ENCODE assay signal across 2 cellular contexts in the genomic region with DNA sequence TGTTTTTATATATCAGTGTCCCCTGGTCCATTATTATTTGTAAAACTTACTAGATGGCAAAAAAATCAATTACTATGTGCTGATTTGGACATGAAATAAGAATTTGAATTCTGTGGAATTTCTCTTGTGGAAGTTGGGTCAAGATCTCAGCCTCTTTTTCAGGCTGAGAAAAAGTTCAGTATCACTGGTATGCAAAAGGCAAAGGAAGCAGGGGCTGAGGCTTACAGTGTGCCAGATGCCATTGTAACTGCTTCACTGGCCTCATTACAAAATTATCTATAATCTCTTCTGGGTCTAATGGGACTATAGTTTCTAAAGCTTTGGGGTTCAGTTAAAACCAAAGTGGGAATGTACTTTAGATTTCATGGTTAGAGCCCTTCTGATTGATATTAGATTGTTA.
TF ChIP-seq lines count a peak whose summit lies in the region.

No MANE protein-coding gene starts in this region.

TF ChIP-seq in SK-N-SH, 30 proteins besides CTCF, POLR2A, EP300 and RAD21 (continued from another document):
- TF ChIP-seq, protein P1, sequence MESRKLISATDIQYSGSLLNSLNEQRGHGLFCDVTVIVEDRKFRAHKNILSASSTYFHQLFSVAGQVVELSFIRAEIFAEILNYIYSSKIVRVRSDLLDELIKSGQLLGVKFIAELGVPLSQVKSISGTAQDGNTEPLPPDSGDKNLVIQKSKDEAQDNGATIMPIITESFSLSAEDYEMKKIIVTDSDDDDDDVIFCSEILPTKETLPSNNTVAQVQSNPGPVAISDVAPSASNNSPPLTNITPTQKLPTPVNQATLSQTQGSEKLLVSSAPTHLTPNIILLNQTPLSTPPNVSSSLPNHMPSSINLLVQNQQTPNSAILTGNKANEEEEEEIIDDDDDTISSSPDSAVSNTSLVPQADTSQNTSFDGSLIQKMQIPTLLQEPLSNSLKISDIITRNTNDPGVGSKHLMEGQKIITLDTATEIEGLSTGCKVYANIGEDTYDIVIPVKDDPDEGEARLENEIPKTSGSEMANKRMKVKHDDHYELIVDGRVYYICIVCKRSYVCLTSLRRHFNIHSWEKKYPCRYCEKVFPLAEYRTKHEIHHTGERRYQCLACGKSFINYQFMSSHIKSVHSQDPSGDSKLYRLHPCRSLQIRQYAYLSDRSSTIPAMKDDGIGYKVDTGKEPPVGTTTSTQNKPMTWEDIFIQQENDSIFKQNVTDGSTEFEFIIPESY (IDR thresholded peaks at IDR 0.05; ENCODE audit: borderline replicate concordance, low read depth), result no peak
- TF ChIP-seq TAF1 (IDR thresholded peaks at IDR 0.05; ENCODE audit: borderline replicate concordance, low read depth, low read length) (no peak), GATA2 (CRISPR knock-in tag; IDR thresholded peaks at IDR 0.05) (no peak), RFX5 (IDR thresholded peaks at IDR 0.05; ENCODE audit: low read length) (no peak), FOXJ3 (CRISPR knock-in tag; IDR thresholded peaks at IDR 0.05) (no peak), POLR2AphosphoS5 (IDR thresholded peaks at IDR 0.05; ENCODE audit: low read depth, low read length) (no peak)

TF ChIP-seq in SK-N-SH treated with all-trans-retinoic acid at 6 μM for 48 hours, 23 proteins besides CTCF, POLR2A, EP300 and RAD21 (continued from another document):
- TF ChIP-seq ZC3H10 (CRISPR knock-in tag; IDR thresholded peaks at IDR 0.05) (no peak), RARB (CRISPR knock-in tag; IDR thresholded peaks at IDR 0.05) (no peak), GLIS3 (CRISPR knock-in tag; IDR thresholded peaks at IDR 0.05) (no peak), ZNF70 (CRISPR knock-in tag; IDR thresholded peaks at IDR 0.05) (no peak), ZFP30 (CRISPR knock-in tag; IDR thresholded peaks at IDR 0.05) (no peak), CSDC2 (CRISPR knock-in tag; IDR thresholded peaks at IDR 0.05) (no peak), BACH2 (CRISPR knock-in tag; IDR thresholded peaks at IDR 0.05; ENCODE audit: borderline replicate concordance) (no peak), PPARA (CRISPR knock-in tag; IDR thresholded peaks at IDR 0.05; ENCODE audit: borderline replicate concordance) (no peak), ZFP3 (CRISPR knock-in tag; IDR thresholded peaks at IDR 0.05) (no peak), ESRRG (CRISPR knock-in tag; IDR thresholded peaks at IDR 0.05) (no peak), TCF4 (CRISPR knock-in tag; IDR thresholded peaks at IDR 0.05; ENCODE audit: borderline replicate concordance) (no peak), ZNF8 (CRISPR knock-in tag; IDR thresholded peaks at IDR 0.05) (no peak), TOX (CRISPR knock-in tag; IDR thresholded peaks at IDR 0.05; ENCODE audit: borderline replicate concordance) (no peak)
- TF ChIP-seq, protein P2, sequence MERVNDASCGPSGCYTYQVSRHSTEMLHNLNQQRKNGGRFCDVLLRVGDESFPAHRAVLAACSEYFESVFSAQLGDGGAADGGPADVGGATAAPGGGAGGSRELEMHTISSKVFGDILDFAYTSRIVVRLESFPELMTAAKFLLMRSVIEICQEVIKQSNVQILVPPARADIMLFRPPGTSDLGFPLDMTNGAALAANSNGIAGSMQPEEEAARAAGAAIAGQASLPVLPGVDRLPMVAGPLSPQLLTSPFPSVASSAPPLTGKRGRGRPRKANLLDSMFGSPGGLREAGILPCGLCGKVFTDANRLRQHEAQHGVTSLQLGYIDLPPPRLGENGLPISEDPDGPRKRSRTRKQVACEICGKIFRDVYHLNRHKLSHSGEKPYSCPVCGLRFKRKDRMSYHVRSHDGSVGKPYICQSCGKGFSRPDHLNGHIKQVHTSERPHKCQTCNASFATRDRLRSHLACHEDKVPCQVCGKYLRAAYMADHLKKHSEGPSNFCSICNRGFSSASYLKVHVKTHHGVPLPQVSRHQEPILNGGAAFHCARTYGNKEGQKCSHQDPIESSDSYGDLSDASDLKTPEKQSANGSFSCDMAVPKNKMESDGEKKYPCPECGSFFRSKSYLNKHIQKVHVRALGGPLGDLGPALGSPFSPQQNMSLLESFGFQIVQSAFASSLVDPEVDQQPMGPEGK (CRISPR knock-in tag; IDR thresholded peaks at IDR 0.05; ENCODE audit: borderline replicate concordance), result no peak
- TF ChIP-seq, protein P3, sequence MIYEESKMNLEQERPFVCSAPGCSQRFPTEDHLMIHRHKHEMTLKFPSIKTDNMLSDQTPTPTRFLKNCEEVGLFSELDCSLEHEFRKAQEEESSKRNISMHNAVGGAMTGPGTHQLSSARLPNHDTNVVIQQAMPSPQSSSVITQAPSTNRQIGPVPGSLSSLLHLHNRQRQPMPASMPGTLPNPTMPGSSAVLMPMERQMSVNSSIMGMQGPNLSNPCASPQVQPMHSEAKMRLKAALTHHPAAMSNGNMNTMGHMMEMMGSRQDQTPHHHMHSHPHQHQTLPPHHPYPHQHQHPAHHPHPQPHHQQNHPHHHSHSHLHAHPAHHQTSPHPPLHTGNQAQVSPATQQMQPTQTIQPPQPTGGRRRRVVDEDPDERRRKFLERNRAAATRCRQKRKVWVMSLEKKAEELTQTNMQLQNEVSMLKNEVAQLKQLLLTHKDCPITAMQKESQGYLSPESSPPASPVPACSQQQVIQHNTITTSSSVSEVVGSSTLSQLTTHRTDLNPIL (CRISPR knock-in tag; IDR thresholded peaks at IDR 0.05; ENCODE audit: low read depth), result no peak
